ENCODE assay signal across 18 cellular contexts in the genomic region with DNA sequence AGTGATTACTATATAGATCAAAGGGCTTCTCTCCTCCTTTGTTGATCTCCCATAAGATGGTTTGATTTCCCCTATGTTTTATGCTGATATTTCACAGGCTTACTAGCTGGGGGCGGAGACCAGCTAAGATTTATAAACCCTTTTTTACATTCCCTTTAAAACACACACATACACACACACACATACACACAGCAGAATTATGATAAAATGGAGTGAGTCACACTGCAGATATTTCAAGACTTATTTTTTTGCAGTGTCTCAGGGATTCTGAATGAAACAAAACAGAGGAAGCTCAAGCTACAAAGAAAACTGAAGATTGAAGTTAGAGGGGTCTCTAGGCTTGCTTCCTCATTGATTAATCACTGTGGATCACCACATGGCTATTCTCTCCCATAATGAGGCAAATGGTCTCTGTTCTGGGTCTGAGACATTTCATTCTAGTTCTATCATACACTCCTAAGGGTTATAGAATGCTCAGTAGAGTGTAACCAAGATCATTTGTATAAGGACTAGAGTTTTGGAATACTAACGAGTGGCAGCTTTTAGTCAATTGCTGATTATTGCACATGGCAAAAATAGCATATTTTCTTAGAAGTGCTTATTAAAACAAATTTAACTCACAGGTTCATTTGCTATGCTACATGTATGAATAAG. TPM values are rescaled to one million over a fixed set of nuclear protein-coding genes. Genes with fewer than 3 reads are reported as not detected.
DNase-seq lines count a peak whose midpoint lies in the region; ATAC-seq and TF ChIP-seq lines count a peak whose summit lies in the region.
"Had no signal": no experiment of that assay in that cellular context is flagged by ENCODE, and none has a peak within 500 bp of the region (broad histone marks: within the 10 kb centered on the region; RNA-seq: fewer than 3 reads in every experiment).

No MANE protein-coding gene starts in this region.

- intact Hi-C loops in prostate gland (cut with DNase I), result no loop called here

- no peak overlapping the region for H2BK15ac ChIP-seq in mesenchymal stem cell (ENCODE audit: low read depth, poor library complexity, severe bottlenecking)

- H3K27ac ChIP-seq in mesenchymal stem cell (ENCODE audit: low read length, poor library complexity, severe bottlenecking) (no peak overlapping the region), prostate gland (no peak overlapping the region)
- H3K27ac ChIP-seq: BLaER1, thoracic aorta had no signal

- H2BK12ac ChIP-seq in mesenchymal stem cell (ENCODE audit: low read length in 2 of 2), result no peak overlapping the region

- H3K27me3 ChIP-seq in mesenchymal stem cell (ENCODE audit: control insufficient read depth in 1 of 2, insufficient read depth in 1 of 2, low read length in 2 of 2), result peaks cover 0 to under 1% of the 10 kb centered on the region in 2 experiments
- no peaks in the 10 kb centered on the region for H3K27me3 ChIP-seq in prostate gland (replicated peaks; ENCODE audit: insufficient read depth)
- H3K27me3 ChIP-seq: BLaER1 had no signal

- H3K27me3 Mint-ChIP-seq in chondrocyte (ENCODE audit: low read depth), result no peaks in the 10 kb centered on the region

- H4K8ac ChIP-seq in mesenchymal stem cell (ENCODE audit: low read length), result no peak overlapping the region

- no peaks in the 10 kb centered on the region for H3K9me3 Mint-ChIP-seq in chondrocyte (ENCODE audit: low read depth)
- H3K9me3 Mint-ChIP-seq: activated naive CD4-positive, alpha-beta T cell treated with anti-CD3 and anti-CD28 coated beads, Interleukin-2, amount 50 U/mL, for 72 hours had no signal

- TF ChIP-seq CTCF in chondrocyte (IDR thresholded peaks at IDR 0.05) (no peak), prostate gland (IDR thresholded peaks at IDR 0.05) (no peak)

- WGBS in mesenchymal stem cell, result 100% methylated on average over 2 of the region's 2 CpGs
- 71% methylated on average over 2 of the region's 2 CpGs for WGBS in prostate gland

- no peak overlapping the region for H3K4ac ChIP-seq in mesenchymal stem cell (ENCODE audit: low read depth in 1 of 2, low read length in 2 of 2)

- no peak overlapping the region for H2BK5ac ChIP-seq in mesenchymal stem cell (ENCODE audit: low read depth, low read length, poor library complexity, severe bottlenecking)

- H3K36me3 ChIP-seq in mesenchymal stem cell (ENCODE audit: control insufficient read depth in 1 of 2, insufficient read depth in 2 of 2, low read depth in 1 of 2, low read length in 2 of 2) (peaks cover 0 to 4% of the 10 kb centered on the region in 2 experiments), prostate gland (no peaks in the 10 kb centered on the region)
- H3K36me3 ChIP-seq: thoracic aorta had no signal

- H3K4me2 ChIP-seq in mesenchymal stem cell (ENCODE audit: low read length, poor library complexity, severe bottlenecking), result no peak overlapping the region
- H3K4me2 ChIP-seq: BLaER1 had no signal

- no peaks in the 10 kb centered on the region for H3K79me1 ChIP-seq in mesenchymal stem cell (replicated peaks; ENCODE audit: low read length, poor library complexity, severe bottlenecking)

- no peak overlapping the region for H3K14ac ChIP-seq in mesenchymal stem cell (ENCODE audit: low read length in 2 of 2)

- H3K36me3 Mint-ChIP-seq in chondrocyte (ENCODE audit: low read depth), result no peaks in the 10 kb centered on the region
- H3K36me3 Mint-ChIP-seq: activated naive CD4-positive, alpha-beta T cell treated with anti-CD3 and anti-CD28 coated beads, Interleukin-2, amount 50 U/mL, for 72 hours had no signal

- no peak overlapping the region for H3K18ac ChIP-seq in mesenchymal stem cell (ENCODE audit: low read depth in 1 of 2, low read length in 2 of 2)

- peaks cover 16% of the 10 kb centered on the region for H3K4me1 Mint-ChIP-seq in chondrocyte (ENCODE audit: low read depth)

- no peak overlapping the region for H2AFZ ChIP-seq in mesenchymal stem cell (ENCODE audit: low read depth, low read length)

- peak; percentile 63 for DNase-seq in AG20443 (ENCODE audit: low spot score)
- peak; percentile 48 for DNase-seq in M059J (ENCODE audit: low read depth)
- DNase-seq in chondrocyte (ENCODE audit: low spot score), result no peak
- DNase-seq in mesenchymal stem cell, result peak; percentile 62
- no peak for DNase-seq in NOMO-1 treated with DMSO at 0.1 percent for 48 hours (lab: John Stamatoyannopoulos, UW; ENCODE audit: unreplicated experiment)
- DNase-seq in prostate gland (ENCODE audit: low spot score), result no peak
- DNase-seq in stimulated activated CD8-positive, alpha-beta memory T cell treated with anti-CD3 and anti-CD28 coated beads, Interleukin-4, amount 100 ng/mL, for 48 hours, result no peak
- DNase-seq: activated CD4-positive, CD25-positive, alpha-beta regulatory T cell; dermis blood vessel endothelial cell; DMS53; NCI-H1048; NCI-H446; occipital lobe had no signal

- no peak for TF ChIP-seq POLR2A in prostate gland (IDR thresholded peaks at IDR 0.05)

- no peak overlapping the region for H2BK120ac ChIP-seq in mesenchymal stem cell (ENCODE audit: low read depth, low read length)

- no peak for ATAC-seq in GM18519 (IDR thresholded peaks at IDR 0.05; ENCODE audit: low FRiP score, unreplicated experiment)
- ATAC-seq: activated naive CD4-positive, alpha-beta T cell treated with anti-CD3 and anti-CD28 coated beads, Interleukin-2, amount 50 U/mL, for 72 hours had no signal

- no peak overlapping the region for H2AK5ac ChIP-seq in mesenchymal stem cell (ENCODE audit: low read length, severe bottlenecking)

- no peaks in the 10 kb centered on the region for H3K4me1 ChIP-seq in mesenchymal stem cell (ENCODE audit: control insufficient read depth, insufficient read depth, low read depth, low read length)
- no peaks in the 10 kb centered on the region for H3K4me1 ChIP-seq in prostate gland (replicated peaks)
- H3K4me1 ChIP-seq: BLaER1 had no signal

- no peaks in the 10 kb centered on the region for H3K9me3 ChIP-seq in mesenchymal stem cell (ENCODE audit: control insufficient read depth, low read length)
- H3K9me3 ChIP-seq in prostate gland, result no peaks in the 10 kb centered on the region
- H3K9me3 ChIP-seq: BLaER1, thoracic aorta had no signal

- no peak overlapping the region for H3K4me3 ChIP-seq in mesenchymal stem cell (ENCODE audit: insufficient read depth in 1 of 2, low read depth in 1 of 2, low read length in 2 of 2)
- no peak overlapping the region for H3K4me3 ChIP-seq in prostate gland
- H3K4me3 ChIP-seq: BLaER1, thoracic aorta had no signal

- H3K23ac ChIP-seq in mesenchymal stem cell (ENCODE audit: low read length in 2 of 2), result no peak overlapping the region

- H3K9ac ChIP-seq in mesenchymal stem cell (ENCODE audit: low read length), result no peak overlapping the region
- H3K9ac ChIP-seq: BLaER1 had no signal

- no peak overlapping the region for H4K91ac ChIP-seq in mesenchymal stem cell (ENCODE audit: low read length)

- H3K4me3 Mint-ChIP-seq in chondrocyte (ENCODE audit: unreplicated experiment), result no peak overlapping the region

- peak overlapping the region; percentile 5 for H3K27ac Mint-ChIP-seq in chondrocyte (ENCODE audit: unreplicated experiment)
- H3K27ac Mint-ChIP-seq: activated naive CD4-positive, alpha-beta T cell treated with anti-CD3 and anti-CD28 coated beads, Interleukin-2, amount 50 U/mL, for 72 hours had no signal

RNA-seq across cellular contexts. Expression of gene INA, which starts 18.6 kb away (rescaled TPM):
- not detected in 2 replicates for total RNA-seq in M059J (2014; rRNA removed; shearing (Covaris generic))
- total RNA-seq in chondrocyte (10.4 to 31.1 TPM (median 30.1 TPM) in 3 replicates), prostate gland (1 to 10 TPM in 1 of 2 donors, under 1 TPM in 1; 0.14 to 2.0 TPM)
- polyA plus RNA-seq in mesenchymal stem cell (2013, experiment 1 of 2), result 1.1 TPM
- 1.0 TPM for polyA plus RNA-seq in mesenchymal stem cell (2013, experiment 2 of 2)
- total RNA-seq: dermis blood vessel endothelial cell, thoracic aorta had no signal

RNA-seq across cellular contexts. Expression of gene RPEL1, which starts 49.8 kb away (rescaled TPM):
- total RNA-seq in M059J (2014; rRNA removed; shearing (Covaris generic)), result 0.12 TPM in 1 of 2 replicates, not detected in the other
- not detected in 3 replicates for total RNA-seq in chondrocyte
- not detected for polyA plus RNA-seq in mesenchymal stem cell (2013, experiment 1 of 2)
- polyA plus RNA-seq in mesenchymal stem cell (2013, experiment 2 of 2), result not detected
- total RNA-seq in prostate gland, result not detected
- total RNA-seq: activated naive CD4-positive, alpha-beta T cell treated with anti-CD3 and anti-CD28 coated beads, Interleukin-2, amount 50 U/mL, for 72 hours; frontal cortex; thoracic aorta had no signal

RNA-seq across cellular contexts. Expression of gene PCGF6, which starts 55.4 kb away (rescaled TPM):
- 16.8 and 26.6 TPM in 2 replicates for total RNA-seq in M059J (2014; rRNA removed; shearing (Covaris generic))
- 9.9 to 12.2 TPM (median 11.4 TPM) in 3 replicates for total RNA-seq in chondrocyte
- 5.9 TPM for polyA plus RNA-seq in mesenchymal stem cell (2013, experiment 1 of 2)
- polyA plus RNA-seq in mesenchymal stem cell (2013, experiment 2 of 2), result 6.4 TPM
- total RNA-seq in prostate gland, result 10 to 100 TPM; 11.4 to 12.4 TPM

Comparison
In these comparisons a context has a peak if more than half of its experiments do, and no peak if none do; other contexts are left out.
1. DNase-seq: peak in AG20443 (single experiment), M059J (single experiment) and mesenchymal stem cell (single experiment); none in chondrocyte (single experiment), NOMO-1 treated with DMSO at 0.1 percent for 48 hours (single experiment), prostate gland (single experiment) and stimulated activated CD8-positive, alpha-beta memory T cell treated with anti-CD3 and anti-CD28 coated beads, Interleukin-4, amount 100 ng/mL, for 48 hours (single experiment).